ENCODE assay signal across 10 cellular contexts in the genomic region with DNA sequence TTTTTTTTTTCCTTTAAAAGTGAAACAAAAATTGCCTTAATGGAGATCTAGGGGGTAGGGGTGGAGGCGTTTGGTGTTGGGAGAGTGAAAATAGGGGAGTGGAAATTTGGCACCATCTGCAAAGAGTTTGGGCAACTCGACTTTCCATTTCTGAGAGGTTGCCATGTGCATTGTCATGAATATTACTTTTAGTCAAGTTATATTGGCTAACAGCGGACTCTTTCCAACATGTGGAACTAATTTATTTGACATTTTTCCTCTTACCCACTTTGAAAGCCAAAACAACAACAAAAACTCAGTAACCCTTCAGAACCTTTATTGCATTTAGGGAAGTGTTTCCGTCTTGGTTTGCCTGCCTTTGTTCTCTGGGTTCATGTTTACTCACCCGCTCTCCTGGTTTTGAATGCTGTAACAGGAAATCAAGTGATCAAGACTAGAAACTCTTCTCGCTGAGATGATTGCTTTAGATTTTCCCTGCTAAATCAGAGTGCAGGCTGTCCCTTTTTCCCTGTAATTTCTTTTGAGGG.
DNase-seq lines count a peak whose midpoint lies in the region; ATAC-seq and TF ChIP-seq lines count a peak whose summit lies in the region.
"Had no signal": no experiment of that assay in that cellular context is flagged by ENCODE, and none has a peak within 500 bp of the region (broad histone marks: within the 10 kb centered on the region; RNA-seq: fewer than 3 reads in every experiment).

No MANE protein-coding gene starts in this region.

- POLR2A ChIA-PET in activated CD8-positive, alpha-beta T cell treated with anti-CD3 and anti-CD28 coated beads, Interleukin-2, amount 10 ng/mL, durations not matched to agents 7 days and 5 days (lab: Charles Lee) = interaction anchor here (0.7 kb wide), 1 partner anchor 194 kb away, joined by 6 read pairs; no protein-coding TSS in a partner anchor

- no peaks in the 10 kb centered on the region for H3K27me3 ChIP-seq in left ventricle myocardium inferior (ENCODE audit: low read depth)

- TF ChIP-seq CTCF in left ventricle myocardium inferior (IDR thresholded peaks at IDR 0.05; ENCODE audit: borderline replicate concordance) = no peak

- no peaks in the 10 kb centered on the region for H3K9me3 ChIP-seq in left ventricle myocardium inferior (replicated peaks)
- no peaks in the 10 kb centered on the region for H3K9me3 ChIP-seq in T-helper 17 cell (ENCODE audit: control insufficient read depth, low read length, poor library complexity, severe bottlenecking)

- H3K27me3 Mint-ChIP-seq in activated CD8-positive, alpha-beta T cell treated with anti-CD3 and anti-CD28 coated beads, Interleukin-2, amount 10 ng/mL, durations not matched to agents 7 days and 5 days (ENCODE audit: low read depth) = no peaks in the 10 kb centered on the region
- H3K27me3 Mint-ChIP-seq in T-helper 17 cell = peaks cover 15% of the 10 kb centered on the region

- H3K9me3 Mint-ChIP-seq in activated CD8-positive, alpha-beta T cell treated with anti-CD3 and anti-CD28 coated beads, Interleukin-2, amount 10 ng/mL, durations not matched to agents 7 days and 5 days (ENCODE audit: insufficient read depth) = no peaks in the 10 kb centered on the region
- H3K9me3 Mint-ChIP-seq: central memory CD8-positive, alpha-beta T cell had no signal

- peaks cover 46% of the 10 kb centered on the region for H3K4me1 ChIP-seq in left ventricle myocardium inferior

- no peaks in the 10 kb centered on the region for H3K36me3 ChIP-seq in left ventricle myocardium inferior

- H3K4me3 ChIP-seq in left ventricle myocardium inferior (peak overlapping the region; percentile 45), skeletal muscle cell (ENCODE audit: low read depth, low read length) (peak overlapping the region; percentile 8)

- H3K27ac Mint-ChIP-seq in activated CD8-positive, alpha-beta T cell treated with anti-CD3 and anti-CD28 coated beads, Interleukin-2, amount 10 ng/mL, durations not matched to agents 7 days and 5 days = peak overlapping the region; percentile 71
- no peak overlapping the region for H3K27ac Mint-ChIP-seq in T-helper 17 cell

- ATAC-seq in activated CD8-positive, alpha-beta T cell treated with anti-CD3 and anti-CD28 coated beads, Interleukin-2, amount 10 ng/mL, durations not matched to agents 7 days and 5 days = peak; percentile 62
- ATAC-seq in HG02981 (IDR thresholded peaks at IDR 0.05; ENCODE audit: unreplicated experiment) (no peak), T-helper 17 cell (no peak)

- DNase-seq in H4 (ENCODE audit: low spot score) = peak; percentile 45
- DNase-seq in activated CD8-positive, alpha-beta T cell treated with anti-CD3 and anti-CD28 coated beads, Interleukin-2, amount 10 ng/mL, durations not matched to agents 7 days and 5 days = peak; percentile 42
- no peak for DNase-seq in left ventricle myocardium inferior
- no peak for DNase-seq in skeletal muscle cell (ENCODE audit: low read depth)
- no peak for DNase-seq in T-helper 17 cell
- no peak for DNase-seq in NCI-H1048 (lab: John Stamatoyannopoulos, UW)
- no peak for DNase-seq in cerebellar cortex (ENCODE audit: low spot score)
- DNase-seq: NCI-H1694 treated with DMSO at 0.1 percent for 48 hours had no signal

- peak overlapping the region; percentile 34 for H3K4me3 Mint-ChIP-seq in activated CD8-positive, alpha-beta T cell treated with anti-CD3 and anti-CD28 coated beads, Interleukin-2, amount 10 ng/mL, durations not matched to agents 7 days and 5 days
- no peak overlapping the region for H3K4me3 Mint-ChIP-seq in T-helper 17 cell
- H3K4me3 Mint-ChIP-seq: central memory CD8-positive, alpha-beta T cell had no signal

- no peaks in the 10 kb centered on the region for H3K36me3 Mint-ChIP-seq in activated CD8-positive, alpha-beta T cell treated with anti-CD3 and anti-CD28 coated beads, Interleukin-2, amount 10 ng/mL, durations not matched to agents 7 days and 5 days (ENCODE audit: low read depth)
- H3K36me3 Mint-ChIP-seq in T-helper 17 cell (ENCODE audit: low read depth) = no peaks in the 10 kb centered on the region

- CTCF ChIA-PET in activated CD8-positive, alpha-beta T cell treated with anti-CD3 and anti-CD28 coated beads, Interleukin-2, amount 10 ng/mL, durations not matched to agents 7 days and 5 days (lab: Charles Lee) = no interaction called here

- peak overlapping the region; percentile 70 for H3K27ac ChIP-seq in left ventricle myocardium inferior (replicated peaks)

- peaks cover 55% of the 10 kb centered on the region for H3K4me1 Mint-ChIP-seq in activated CD8-positive, alpha-beta T cell treated with anti-CD3 and anti-CD28 coated beads, Interleukin-2, amount 10 ng/mL, durations not matched to agents 7 days and 5 days (ENCODE audit: low read depth)
- peaks cover 8% of the 10 kb centered on the region for H3K4me1 Mint-ChIP-seq in T-helper 17 cell
- H3K4me1 Mint-ChIP-seq: central memory CD8-positive, alpha-beta T cell had no signal

- intact Hi-C loops in left ventricle myocardium inferior (cut with micrococcal nuclease) = loop anchor here (10.0 kb wide), 1 partner anchor 66 kb away; a partner anchor contains a TSS

Comparison
In these comparisons a context has a peak if more than half of its experiments do, and no peak if none do; other contexts are left out.
1. DNase-seq: peak in H4 (single experiment) and activated CD8-positive, alpha-beta T cell treated with anti-CD3 and anti-CD28 coated beads, Interleukin-2, amount 10 ng/mL, durations not matched to agents 7 days and 5 days (single experiment); none in left ventricle myocardium inferior (single experiment), skeletal muscle cell (single experiment), T-helper 17 cell (0 of 3), NCI-H1048 (single experiment) and cerebellar cortex (single experiment).